In genomic region chr1:201648911-201649775, GRCh38 we compare ENCODE assay signal across 9 cellular contexts.
DNase-seq lines count a peak whose midpoint lies in the region; ATAC-seq, FAIRE-seq and TF ChIP-seq lines count a peak whose summit lies in the region.
"Had no signal": no experiment of that assay in that cellular context is flagged by ENCODE, and none has a peak within 500 bp of the region (broad histone marks: within the 10 kb centered on the region; RNA-seq: fewer than 3 reads in every experiment).

No MANE protein-coding gene starts in this region.

- H3K27me3 ChIP-seq in astrocyte (ENCODE audit: insufficient read depth, low read length) (no peaks in the 10 kb centered on the region), tibial nerve (no peaks in the 10 kb centered on the region)

- peaks cover 43% of the 10 kb centered on the region for H3K4me1 ChIP-seq in astrocyte (ENCODE audit: insufficient read depth, low read length)
- peaks cover 0 to 50% (median 17%) of the 10 kb centered on the region in 4 donors for H3K4me1 ChIP-seq in tibial nerve

- no peak for TF ChIP-seq EP300 in tibial nerve (IDR thresholded peaks at IDR 0.05)

- peak overlapping the region; percentile 86 for H3K9ac ChIP-seq in astrocyte (ENCODE audit: low read length)

- H3K36me3 Mint-ChIP-seq in astrocyte (ENCODE audit: low read depth, unreplicated experiment): peaks cover 7% of the 10 kb centered on the region
- H3K36me3 Mint-ChIP-seq in activated naive CD8-positive, alpha-beta T cell treated with anti-CD3 and anti-CD28 coated beads, Interleukin-2, amount 50 U/mL, for 24 hours (ENCODE audit: low read depth): no peaks in the 10 kb centered on the region

- peak overlapping the region; percentile 99 for H3K4me2 ChIP-seq in astrocyte (ENCODE audit: low read length)

- 46 to 56% methylated on average over 24 to 52 of the region's 52 CpGs for WGBS in tibial nerve, 2 donors

- DNase-seq in DMS 273 (lab: John Stamatoyannopoulos, UW; ENCODE audit: unreplicated experiment) (peak; percentile 69), DMS 273 treated with DMSO at 0.1 percent for 48 hours (lab: John Stamatoyannopoulos, UW) (no peak), astrocyte (ENCODE audit: low read depth) (no peak), islet precursor cell (peak; percentile 62), tibial nerve (ENCODE audit: low spot score in 2 of 2) (peak in 1 of 2 donors; percentile 24), D721Med (ENCODE audit: insufficient read length, low spot score) (no peak)
- DNase-seq in stimulated activated naive CD4-positive, alpha-beta T cell (lab: John Stamatoyannopoulos, UW): no peak
- DNase-seq in activated naive CD8-positive, alpha-beta T cell treated with anti-CD3 and anti-CD28 coated beads, Interleukin-2, amount 50 U/mL, for 24 hours: no peak

- H3K4me3 ChIP-seq in astrocyte (ENCODE audit: insufficient read depth, low read depth, low read length) (peak overlapping the region; percentile 85), tibial nerve (peak overlapping the region; percentile 17 to 60 (median 42))

- H3K36me3 ChIP-seq in astrocyte (ENCODE audit: insufficient read depth, low read length) (peaks cover 3% of the 10 kb centered on the region), tibial nerve (no peaks in the 10 kb centered on the region)

- no peak for ATAC-seq in activated naive CD8-positive, alpha-beta T cell treated with anti-CD3 and anti-CD28 coated beads, Interleukin-2, amount 50 U/mL, for 24 hours

- H4K20me1 ChIP-seq in astrocyte (ENCODE audit: insufficient read depth, low read length): peaks cover 73% of the 10 kb centered on the region

- H3K9me3 Mint-ChIP-seq in astrocyte (ENCODE audit: unreplicated experiment): no peaks in the 10 kb centered on the region
- H3K9me3 Mint-ChIP-seq in activated naive CD8-positive, alpha-beta T cell treated with anti-CD3 and anti-CD28 coated beads, Interleukin-2, amount 50 U/mL, for 24 hours: no peaks in the 10 kb centered on the region

- H3K27me3 Mint-ChIP-seq in astrocyte (ENCODE audit: low read depth, unreplicated experiment): peaks cover 4% of the 10 kb centered on the region
- H3K27me3 Mint-ChIP-seq in activated naive CD8-positive, alpha-beta T cell treated with anti-CD3 and anti-CD28 coated beads, Interleukin-2, amount 50 U/mL, for 24 hours: peaks cover 32% of the 10 kb centered on the region

- no peak overlapping the region for H2AFZ ChIP-seq in astrocyte (ENCODE audit: low read depth, low read length)

- H3K4me1 Mint-ChIP-seq in astrocyte (ENCODE audit: low read depth, unreplicated experiment): peaks cover 22% of the 10 kb centered on the region
- no peaks in the 10 kb centered on the region for H3K4me1 Mint-ChIP-seq in activated naive CD8-positive, alpha-beta T cell treated with anti-CD3 and anti-CD28 coated beads, Interleukin-2, amount 50 U/mL, for 24 hours

- H3K9me3 ChIP-seq in astrocyte (ENCODE audit: insufficient read depth, low read depth, low read length) (no peaks in the 10 kb centered on the region), tibial nerve (no peaks in the 10 kb centered on the region)

- FAIRE-seq in astrocyte (lab: Jason Lieb, UNC) (no peak), D721Med (lab: Jason Lieb, UNC) (no peak)
- FAIRE-seq: A204.1 had no signal

- H3K27ac ChIP-seq in astrocyte (ENCODE audit: low read depth, low read length): peak overlapping the region; percentile 76
- peak overlapping the region in 3 of 4 donors; percentile 8 to 79 (median 63) for H3K27ac ChIP-seq in tibial nerve

- H3K79me2 ChIP-seq in astrocyte (ENCODE audit: insufficient read depth, low read length): peaks cover 83% of the 10 kb centered on the region

- H3K4me3 Mint-ChIP-seq in astrocyte (ENCODE audit: unreplicated experiment): peak overlapping the region; percentile 94
- no peak overlapping the region for H3K4me3 Mint-ChIP-seq in activated naive CD8-positive, alpha-beta T cell treated with anti-CD3 and anti-CD28 coated beads, Interleukin-2, amount 50 U/mL, for 24 hours

- TF ChIP-seq CTCF in astrocyte (IDR thresholded peaks at IDR 0.05; ENCODE audit: insufficient read depth, low read depth, low read length) (no peak), tibial nerve (IDR thresholded peaks at IDR 0.05) (no peak), D721Med (IDR thresholded peaks at IDR 0.05; ENCODE audit: insufficient read depth, missing control alignments) (no peak)

- TF ChIP-seq POLR2A in tibial nerve (IDR thresholded peaks at IDR 0.05): no peak

- H3K27ac Mint-ChIP-seq in astrocyte (ENCODE audit: unreplicated experiment): peak overlapping the region; percentile 78
- H3K27ac Mint-ChIP-seq in activated naive CD8-positive, alpha-beta T cell treated with anti-CD3 and anti-CD28 coated beads, Interleukin-2, amount 50 U/mL, for 24 hours: no peak overlapping the region

Comparison
In these comparisons a context has a peak if more than half of its experiments do, and no peak if none do; other contexts are left out.
1. DNase-seq: peak in DMS 273 (single experiment) and islet precursor cell (single experiment); none in DMS 273 treated with DMSO at 0.1 percent for 48 hours (single experiment), astrocyte (single experiment), stimulated activated naive CD4-positive, alpha-beta T cell (0 of 6), D721Med (single experiment) and activated naive CD8-positive, alpha-beta T cell treated with anti-CD3 and anti-CD28 coated beads, Interleukin-2, amount 50 U/mL, for 24 hours (single experiment).